ENCODE assay signal across 10 cellular contexts in genomic region chr3:195180490-195181106, GRCh38.
A peak's percentile ranks its signal among the peaks of the same experiment; 100 is the strongest.
DNase-seq lines count a peak whose midpoint lies in the region; ATAC-seq and TF ChIP-seq lines count a peak whose summit lies in the region.
"Had no signal": no experiment of that assay in that cellular context is flagged by ENCODE, and none has a peak within 500 bp of the region (broad histone marks: within the 10 kb centered on the region; RNA-seq: fewer than 3 reads in every experiment).

No MANE protein-coding gene starts in this region.

- TF ChIP-seq POLR2A in Peyer's patch (IDR thresholded peaks at IDR 0.05) (no peak), prostate gland (IDR thresholded peaks at IDR 0.05) (no peak)

- H3K4me3 ChIP-seq in Peyer's patch (no peak overlapping the region), right cardiac atrium (ENCODE audit: low read length) (no peak overlapping the region), prostate gland (no peak overlapping the region)

- DNase-seq in Peyer's patch (no peak), right cardiac atrium (peak in 1 of 3 donors; percentile 64), prostate gland (ENCODE audit: low spot score) (no peak), NCI-H2081 (lab: John Stamatoyannopoulos, UW) (no peak), NCI-H1694 treated with DMSO at 0.1 percent for 48 hours (lab: John Stamatoyannopoulos, UW) (no peak)
- no peak for DNase-seq in activated CD8-positive, alpha-beta memory T cell treated with anti-CD3 and anti-CD28 coated beads, Interleukin-2, amount 50 U/mL, for 4 hours
- DNase-seq: BE2C, occipital lobe had no signal

- H3K4me1 ChIP-seq in Peyer's patch (peaks cover 0 to 31% (median 0%) of the 10 kb centered on the region in 4 donors), right cardiac atrium (ENCODE audit: control insufficient read depth, insufficient read depth, low read length) (peaks cover 10% of the 10 kb centered on the region), prostate gland (replicated peaks) (peaks cover 8% of the 10 kb centered on the region)

- peak in 1 of 2 donors; percentile 9 for ATAC-seq in right cardiac atrium
- ATAC-seq in GM19035 (IDR thresholded peaks at IDR 0.05; ENCODE audit: unreplicated experiment) = no peak

- H3K27me3 ChIP-seq in Peyer's patch = no peaks in the 10 kb centered on the region
- H3K27me3 ChIP-seq in right cardiac atrium (ENCODE audit: control insufficient read depth, insufficient read depth) = no peaks in the 10 kb centered on the region
- H3K27me3 ChIP-seq in prostate gland (replicated peaks; ENCODE audit: insufficient read depth) = no peaks in the 10 kb centered on the region
- H3K27me3 ChIP-seq: BE2C had no signal

- H3K36me3 ChIP-seq in Peyer's patch = no peaks in the 10 kb centered on the region
- no peaks in the 10 kb centered on the region for H3K36me3 ChIP-seq in prostate gland
- H3K36me3 ChIP-seq: BE2C had no signal

- H3K9me3 ChIP-seq in Peyer's patch (no peaks in the 10 kb centered on the region), right cardiac atrium (ENCODE audit: control insufficient read depth, low read length) (no peaks in the 10 kb centered on the region), prostate gland (no peaks in the 10 kb centered on the region)
- H3K9me3 ChIP-seq: BE2C had no signal

- WGBS in right cardiac atrium = 78% methylated on average over 17 of the region's 17 CpGs
- 92% methylated on average over 17 of the region's 17 CpGs for WGBS in prostate gland

- peak overlapping the region; percentile 85 for H3K27ac ChIP-seq in C4-2B
- H3K27ac ChIP-seq in Peyer's patch = peak overlapping the region in 3 of 4 donors; percentile 7 to 67 (median 39)
- peak overlapping the region; percentile 66 for H3K27ac ChIP-seq in right cardiac atrium (ENCODE audit: low read length)
- H3K27ac ChIP-seq in prostate gland = peak overlapping the region; percentile 31 to 53

- intact Hi-C loops in right cardiac atrium (cut with DNase I) = no loop called here
- intact Hi-C loops in prostate gland (cut with DNase I) = no loop called here

- TF ChIP-seq CTCF in C4-2B (conservative IDR thresholded peaks at IDR 0.05) (no peak), Peyer's patch (IDR thresholded peaks at IDR 0.05) (no peak), prostate gland (IDR thresholded peaks at IDR 0.05) (no peak)
